ENCODE assay signal across 8 cellular contexts in genomic region chr1:203650012-203650836, GRCh38. TPM values are rescaled to one million over a fixed set of nuclear protein-coding genes. Genes with fewer than 3 reads are reported as not detected.
DNase-seq lines count a peak whose midpoint lies in the region; ATAC-seq and TF ChIP-seq lines count a peak whose summit lies in the region.

No MANE protein-coding gene starts in this region.

- intact Hi-C loops in esophagus muscularis mucosa (cut with DNase I) (no loop called here), vagina (cut with DNase I) (no loop called here)

- H3K9me3 Mint-ChIP-seq in activated T-cell treated with anti-CD3 and anti-CD28 coated beads, Interleukin-2, amount 50 U/mL, for 4 hours, result no peaks in the 10 kb centered on the region

- no peak overlapping the region for H2AFZ ChIP-seq in osteoblast (ENCODE audit: low read length)

- TF ChIP-seq CTCF in esophagus muscularis mucosa (IDR thresholded peaks at IDR 0.05), result peak in 1 of 3 experiments; percentile 13
- no peak for TF ChIP-seq CTCF in osteoblast (IDR thresholded peaks at IDR 0.05; ENCODE audit: extremely low read depth, low read depth, low read length)
- TF ChIP-seq CTCF in vagina (IDR thresholded peaks at IDR 0.05), result no peak

- H4K20me1 ChIP-seq in osteoblast (ENCODE audit: insufficient read depth, low read length), result peaks cover 41% of the 10 kb centered on the region

- H3K36me3 ChIP-seq in ES-I3 (ENCODE audit: insufficient read depth, low read length) (no peaks in the 10 kb centered on the region), esophagus muscularis mucosa (no peaks in the 10 kb centered on the region), osteoblast (ENCODE audit: insufficient read depth, low read length) (no peaks in the 10 kb centered on the region), vagina (no peaks in the 10 kb centered on the region)

- WGBS in esophagus muscularis mucosa, result 18% methylated on average over 14 of the region's 42 CpGs

- H3K4me3 ChIP-seq in esophagus muscularis mucosa, result peak overlapping the region; percentile 45 to 54 (median 47)
- peak overlapping the region; percentile 29 for H3K4me3 ChIP-seq in osteoblast (ENCODE audit: insufficient read depth, low read length)
- H3K4me3 ChIP-seq in vagina, result peak overlapping the region; percentile 27 to 29

- H3K9ac ChIP-seq in ES-I3 (ENCODE audit: low read depth, low read length), result peak overlapping the region; percentile 14

- H3K27me3 Mint-ChIP-seq in activated T-cell treated with anti-CD3 and anti-CD28 coated beads, Interleukin-2, amount 50 U/mL, for 4 hours (ENCODE audit: low read depth), result no peaks in the 10 kb centered on the region

- H3K27ac ChIP-seq in esophagus muscularis mucosa (replicated peaks in 1 of 4) (peak overlapping the region; percentile 79 to 95 (median 86)), osteoblast (ENCODE audit: low read depth, low read length) (peak overlapping the region; percentile 30), vagina (peak overlapping the region; percentile 86)

- peaks cover 94% of the 10 kb centered on the region for H3K79me2 ChIP-seq in osteoblast (ENCODE audit: insufficient read depth, low read length)

- H3K9me3 ChIP-seq in ES-I3 (ENCODE audit: control insufficient read depth, insufficient read depth, low read length), result no peaks in the 10 kb centered on the region
- no peaks in the 10 kb centered on the region for H3K9me3 ChIP-seq in esophagus muscularis mucosa
- no peaks in the 10 kb centered on the region for H3K9me3 ChIP-seq in osteoblast (ENCODE audit: low read depth, low read length)
- no peaks in the 10 kb centered on the region for H3K9me3 ChIP-seq in vagina

- no peaks in the 10 kb centered on the region for H3K36me3 Mint-ChIP-seq in activated T-cell treated with anti-CD3 and anti-CD28 coated beads, Interleukin-2, amount 50 U/mL, for 4 hours (ENCODE audit: insufficient read depth)

- DNase-seq in NCI-H2171 treated with DMSO at 0.1 percent for 48 hours (lab: John Stamatoyannopoulos, UW) (peak; percentile 76), esophagus muscularis mucosa (ENCODE audit: extremely low spot score) (no peak), osteoblast (ENCODE audit: insufficient read length, low spot score, missing footprints) (peak; percentile 62), vagina (ENCODE audit: extremely low spot score in 2 of 2) (no peak), A172 (ENCODE audit: low spot score) (no peak)
- DNase-seq in activated T-cell treated with anti-CD3 and anti-CD28 coated beads, Interleukin-2, amount 50 U/mL, for 4 hours, result peak; percentile 60

- peak; percentile 47 for ATAC-seq in HG02571 (IDR thresholded peaks at IDR 0.05; ENCODE audit: unreplicated experiment)
- peak; percentile 57 to 65 for ATAC-seq in activated T-cell treated with anti-CD3 and anti-CD28 coated beads, Interleukin-2, amount 50 U/mL, for 4 hours

- H3K4me1 ChIP-seq in ES-I3 (ENCODE audit: insufficient read depth, low read length) (no peaks in the 10 kb centered on the region; the same call in 1 of the 2 replicates), esophagus muscularis mucosa (peaks cover 51 to 85% (median 81%) of the 10 kb centered on the region in 4 donors), osteoblast (ENCODE audit: insufficient read depth, low read length) (peaks cover 20% of the 10 kb centered on the region), vagina (peaks cover 59% of the 10 kb centered on the region)

- H3K27me3 ChIP-seq in esophagus muscularis mucosa, result no peaks in the 10 kb centered on the region
- H3K27me3 ChIP-seq in osteoblast (ENCODE audit: insufficient read depth, low read length), result no peaks in the 10 kb centered on the region
- H3K27me3 ChIP-seq in vagina, result no peaks in the 10 kb centered on the region

- H3K4me3 Mint-ChIP-seq in activated T-cell treated with anti-CD3 and anti-CD28 coated beads, Interleukin-2, amount 50 U/mL, for 4 hours, result peak overlapping the region; percentile 77

- H3K4me1 Mint-ChIP-seq in activated T-cell treated with anti-CD3 and anti-CD28 coated beads, Interleukin-2, amount 50 U/mL, for 4 hours (ENCODE audit: low read depth), result peaks cover 73% of the 10 kb centered on the region

- no peak for TF ChIP-seq EP300 in esophagus muscularis mucosa (IDR thresholded peaks at IDR 0.05)

- TF ChIP-seq POLR2A in esophagus muscularis mucosa (IDR thresholded peaks at IDR 0.05; ENCODE audit: low read depth), result no peak
- no peak for TF ChIP-seq POLR2A in vagina (IDR thresholded peaks at IDR 0.05)

- peak overlapping the region; percentile 69 for H3K4me2 ChIP-seq in osteoblast (ENCODE audit: insufficient read depth, low read length)

RNA-seq across cellular contexts. Expression of gene ATP2B4, which starts 23.6 kb away (rescaled TPM):
- 10 to 100 TPM in 2 of 3 donors, 1 to 10 TPM in 1; 6.1 to 17.0 (median 12.1) TPM for total RNA-seq in activated T-cell treated with anti-CD3 and anti-CD28 coated beads, Interleukin-2, amount 50 U/mL, for 4 hours
- 100 to 1,000 TPM; 177 to 395 (median 260) TPM for total RNA-seq in esophagus muscularis mucosa
- 112 and 124 TPM in 2 replicates for total RNA-seq in osteoblast
- 101 TPM for total RNA-seq in vagina
- 41.9 and 44.6 TPM in 2 replicates for total RNA-seq in A172 (2014; rRNA removed; shearing (Covaris generic))

Comparison
In these comparisons a context has a peak if more than half of its experiments do, and no peak if none do; other contexts are left out.
1. DNase-seq: peak in NCI-H2171 treated with DMSO at 0.1 percent for 48 hours (single experiment), activated T-cell treated with anti-CD3 and anti-CD28 coated beads, Interleukin-2, amount 50 U/mL, for 4 hours (single experiment) and osteoblast (single experiment); none in esophagus muscularis mucosa (single experiment), vagina (0 of 2) and A172 (single experiment).
2. H3K27ac ChIP-seq: peak in every context shown above with its lines; median percentile 86 in esophagus muscularis mucosa; 86 in vagina; 30 in osteoblast.
3. Peak in every context shown above with its lines, with median percentiles within 50 percentile points of each other: H3K4me3 ChIP-seq.